ENCODE assay signal across 17 cellular contexts in genomic region chr1:212551929-212552328, GRCh38. TPM values are rescaled to one million over a fixed set of nuclear protein-coding genes. Genes with fewer than 3 reads are reported as not detected.
DNase-seq lines count a peak whose midpoint lies in the region; ATAC-seq, FAIRE-seq and TF ChIP-seq lines count a peak whose summit lies in the region.
"Had no signal": no experiment of that assay in that cellular context is flagged by ENCODE, and none has a peak within 500 bp of the region (broad histone marks: within the 10 kb centered on the region; RNA-seq: fewer than 3 reads in every experiment).

No MANE protein-coding gene starts in this region.

- CTCF ChIA-PET in HepG2 (lab: Yijun Ruan, JAX; ENCODE audit: low intra/inter-chr PET ratio, low total read pairs), result no interaction called here
- CTCF ChIA-PET in K562 (lab: Yijun Ruan, JAX; ENCODE audit: low intra/inter-chr PET ratio), result no interaction called here

- WGBS in HepG2 (ENCODE audit: low lambda C conversion rate), result 11% methylated on average over 4 of the region's 4 CpGs
- 71% methylated on average over 4 of the region's 4 CpGs for WGBS in right lobe of liver (ENCODE audit: insufficient coverage, low coverage, low lambda C conversion rate, missing lambda C conversion rate)
- WGBS in K562 (ENCODE audit: insufficient coverage, low coverage, missing lambda C conversion rate), result 11% methylated on average over 4 of the region's 4 CpGs

- in situ Hi-C loops in HepG2 (cut with HindIII; ENCODE audit: extremely low pct_ligation_motif_present, low pct_unique_long_range_greater_than_20kb) (no loop called here), K562 (cut with MboI) (no loop called here)

- ATAC-seq in HepG2 (no peak), right lobe of liver (no peak), K562 (no peak)

- FAIRE-seq in HepG2 (lab: Jason Lieb, UNC), result no peak
- no peak for FAIRE-seq in K562 (lab: Jason Lieb, UNC)
- FAIRE-seq: GM12891, GM18507 had no signal

- POLR2A ChIA-PET in HepG2 (lab: Yijun Ruan, JAX), result no interaction called here
- POLR2A ChIA-PET in K562 (lab: Yijun Ruan, JAX), result interaction anchor here (0.7 kb wide), 1 partner anchor 60 kb away, joined by 3 read pairs; no protein-coding TSS in a partner anchor

- no peak overlapping the region for H2AFZ ChIP-seq in HepG2 (ENCODE audit: low read length)
- no peak overlapping the region for H2AFZ ChIP-seq in K562 (ENCODE audit: low read depth, low read length)
- H2AFZ ChIP-seq: GM23338 had no signal

- H4K20me1 ChIP-seq in HepG2 (ENCODE audit: insufficient read depth, low read length) (no peaks in the 10 kb centered on the region), K562 (replicated peaks; ENCODE audit: control insufficient read depth, insufficient read depth, low read length) (no peaks in the 10 kb centered on the region)

- no peak overlapping the region for H3K27ac ChIP-seq in HepG2 (ENCODE audit: extremely low read length, insufficient read depth, low read length)
- H3K27ac ChIP-seq in right lobe of liver, result no peak overlapping the region
- H3K27ac ChIP-seq in K562 (ENCODE audit: extremely low read depth, low read depth, low read length), result no peak overlapping the region
- no peak overlapping the region for H3K27ac ChIP-seq in iPS-18a (ENCODE audit: low read length)

- no peak for TF ChIP-seq RAD21 in HepG2 (CRISPR knock-in tag; IDR thresholded peaks at IDR 0.05)
- TF ChIP-seq RAD21 in K562 (CRISPR knock-in tag; conservative IDR thresholded peaks at IDR 0.05 in 1 of 2, IDR thresholded peaks at IDR 0.05 in 1 of 2), result no peak

- no peaks in the 10 kb centered on the region for H3K9me1 ChIP-seq in K562 (ENCODE audit: control insufficient read depth, insufficient read depth, low read length)

- intact Hi-C loops in HepG2 (cut with micrococcal nuclease; ENCODE audit: unreplicated experiment), result no loop called here
- intact Hi-C loops in right lobe of liver (cut with DNase I), result no loop called here
- intact Hi-C loops in K562 (cut with micrococcal nuclease), result no loop called here

- no peak overlapping the region for H3K4me3 ChIP-seq in HepG2 (replicated peaks in 1 of 3; ENCODE audit: insufficient read depth in 1 of 3, low read depth in 2 of 3, low read length in 3 of 3)
- no peak overlapping the region for H3K4me3 ChIP-seq in right lobe of liver
- H3K4me3 ChIP-seq in K562, result no peak overlapping the region
- H3K4me3 ChIP-seq in iPS-18a (ENCODE audit: low read length), result peak overlapping the region; percentile 9
- H3K4me3 ChIP-seq: GM23338, HAP-1 had no signal

- no peaks in the 10 kb centered on the region for H3K9me3 ChIP-seq in HepG2 (ENCODE audit: low read length)
- no peaks in the 10 kb centered on the region for H3K9me3 ChIP-seq in right lobe of liver
- no peaks in the 10 kb centered on the region for H3K9me3 ChIP-seq in K562 (replicated peaks; ENCODE audit: control insufficient read depth, insufficient read depth, low read depth, low read length)
- H3K9me3 ChIP-seq in iPS-18a (ENCODE audit: control insufficient read depth, low read depth, low read length), result no peaks in the 10 kb centered on the region
- H3K9me3 ChIP-seq: HAP-1 had no signal

- TF ChIP-seq CTCF in HepG2 (CRISPR knock-in tag; IDR thresholded peaks at IDR 0.05) (no peak), right lobe of liver (IDR thresholded peaks at IDR 0.05) (no peak), K562 (IDR thresholded peaks at IDR 0.05 in 2 of 3, conservative IDR thresholded peaks at IDR 0.05 in 1 of 3; ENCODE audit: insufficient read depth in 2 of 3, low read depth in 1 of 3, low read length in 3 of 3) (no peak)

- no peak for DNase-seq in HepG2 (ENCODE audit: low spot score)
- no peak for DNase-seq in right lobe of liver
- no peak for DNase-seq in K562 (ENCODE audit: extremely low read depth in 1 of 4, low spot score in 3 of 4)
- DNase-seq in 8988T, result no peak
- DNase-seq in activated T-cell treated with anti-CD3 and anti-CD28 coated beads for 4 hours, result no peak
- DNase-seq: C1 segment of cervical spinal cord; Calu3; CD4-positive, alpha-beta memory T cell; COR-L47; DMS53; DMS79 treated with DMSO at 0.1 percent for 48 hours; GF-D8 had no signal

- no TSS peak for BruUV-seq in HepG2 (replicated peaks; lab: Mats Ljungman, UMichigan)
- BruUV-seq in K562 (replicated peaks; lab: Mats Ljungman, UMichigan), result no TSS peak

- H3K9ac ChIP-seq in HepG2 (ENCODE audit: insufficient read depth, low read depth, low read length), result no peak overlapping the region
- no peak overlapping the region for H3K9ac ChIP-seq in K562 (ENCODE audit: insufficient read depth in 1 of 2, low read depth in 2 of 2, low read length in 2 of 2)
- H3K9ac ChIP-seq in iPS-18a (ENCODE audit: low read length), result no peak overlapping the region

- no peak for TF ChIP-seq POLR2A in HepG2 (IDR thresholded peaks at IDR 0.05; ENCODE audit: insufficient read depth in 1 of 2, low read depth in 2 of 2, low read length in 2 of 2)
- no peak for TF ChIP-seq POLR2A in right lobe of liver (IDR thresholded peaks at IDR 0.05)
- no peak for TF ChIP-seq POLR2A in K562 (conservative IDR thresholded peaks at IDR 0.05)

- H3K27me3 ChIP-seq in HepG2 (ENCODE audit: control insufficient read depth in 1 of 2, insufficient read depth in 2 of 2, low read length in 2 of 2) (peaks cover 0 to 4% of the 10 kb centered on the region in 2 experiments; a peak in 2 of 5 replicates), right lobe of liver (no peaks in the 10 kb centered on the region), K562 (ENCODE audit: control insufficient read depth in 2 of 2, insufficient read depth in 2 of 2, low read length in 2 of 2) (peaks cover 3% of the 10 kb centered on the region in 2 experiments; a peak in 3 of 5 replicates), iPS-18a (ENCODE audit: control insufficient read depth, insufficient read depth, low read length) (peaks cover 5% of the 10 kb centered on the region)

- H3K79me2 ChIP-seq in HepG2 (ENCODE audit: insufficient read depth, low read length), result no peaks in the 10 kb centered on the region
- H3K79me2 ChIP-seq in K562 (ENCODE audit: control insufficient read depth, insufficient read depth, low read length), result no peaks in the 10 kb centered on the region

- H3K4me2 ChIP-seq in HepG2 (ENCODE audit: low read depth, low read length) (no peak overlapping the region), K562 (ENCODE audit: insufficient read depth, low read length) (no peak overlapping the region)
- H3K4me2 ChIP-seq: GM23338 had no signal

- H3K36me3 ChIP-seq in HepG2 (replicated peaks in 1 of 2; ENCODE audit: control insufficient read depth in 1 of 2, insufficient read depth in 2 of 2, low read length in 2 of 2) (no peaks in the 10 kb centered on the region), right lobe of liver (no peaks in the 10 kb centered on the region), K562 (ENCODE audit: control insufficient read depth, insufficient read depth, low read length) (no peaks in the 10 kb centered on the region), iPS-18a (ENCODE audit: control insufficient read depth, low read depth, low read length) (no peaks in the 10 kb centered on the region)
- H3K36me3 ChIP-seq: HAP-1 had no signal

- TF ChIP-seq EP300 in HepG2 (IDR thresholded peaks at IDR 0.05; ENCODE audit: low read depth in 2 of 2, low read length in 2 of 2) (no peak), HepG2 (CRISPR knock-in tag; IDR thresholded peaks at IDR 0.05; ENCODE audit: borderline replicate concordance) (no peak), K562 (IDR thresholded peaks at IDR 0.05; ENCODE audit: low read length) (no peak)

- H3K4me1 ChIP-seq in HepG2 (ENCODE audit: insufficient read depth, low read length) (no peaks in the 10 kb centered on the region), right lobe of liver (no peaks in the 10 kb centered on the region), K562 (replicated peaks in 1 of 2; ENCODE audit: control insufficient read depth in 2 of 2, insufficient read depth in 2 of 2, low read length in 2 of 2) (no peaks in the 10 kb centered on the region), iPS-18a (ENCODE audit: control insufficient read depth, low read depth, low read length) (peaks cover 22% of the 10 kb centered on the region)

RNA-seq across cellular contexts. Expression of gene ATF3, which starts 56.6 kb away (rescaled TPM):
- total RNA-seq in HepG2 (2016; rRNA removed; fragmentation: Illumina TruSeq; extraction: Trizol) (3.6 and 5.0 TPM in 2 replicates), right lobe of liver (10 to 100 TPM in 5 of 6 experiments, 1 to 10 TPM in 1; 3.7 to 77.2 (median 15.1) TPM), K562 (2014; rRNA removed) (17.2 and 19.8 TPM in 2 replicates), K562 (2014; rRNA removed; fragmentation: Illumina TruSeq; extraction: Trizol) (25.9 and 32.7 TPM in 2 replicates), K562 (2015; rRNA removed; fragmentation: Illumina TruSeq; extraction: Trizol) (2.9 and 3.5 TPM in 2 replicates), K562 (2021) (21.8 and 27.6 TPM in 2 replicates)
- 1.9 and 2.6 TPM in 2 replicates for total RNA-seq in HepG2 (2016; cell fraction: cytosol; rRNA removed; fragmentation: Illumina TruSeq; extraction: Trizol; ENCODE audit: low read depth)
- total RNA-seq in HepG2 (2016; cell fraction: insoluble cytoplasmic fraction; rRNA removed; fragmentation: Illumina TruSeq; extraction: Trizol), result 3.0 and 5.9 TPM in 2 replicates
- 3.1 and 3.3 TPM in 2 replicates for total RNA-seq in HepG2 (2016; cell fraction: membrane; rRNA removed; fragmentation: Illumina TruSeq; extraction: Trizol)
- total RNA-seq in HepG2 (2016; cell fraction: nucleus; rRNA removed; fragmentation: Illumina TruSeq; extraction: Trizol), result 8.8 and 10.0 TPM in 2 replicates
- polyA plus RNA-seq in HepG2 (2011; rRNA removed) (13.0 and 16.4 TPM in 2 replicates), K562 (2011; rRNA removed) (12.0 and 13.2 TPM in 2 replicates), K562 (2014; fragmentation: Illumina TruSeq; extraction: Trizol) (27.6 and 32.0 TPM in 2 replicates), K562 (2014; fragmentation: Nextera tagmentation; extraction: Ambion mirVana) (1 to 10 TPM; 6.1 to 6.8 TPM), K562 (2014; rRNA removed) (26.2 and 28.2 TPM in 2 replicates)
- 8.2 and 12.1 TPM in 2 replicates for polyA plus RNA-seq in HepG2 (2011; cell fraction: cytosol; rRNA removed)
- 25.9 and 26.8 TPM in 2 replicates for polyA plus RNA-seq in HepG2 (2011; cell fraction: nucleus; rRNA removed)
- polyA plus RNA-seq in HepG2 (2012), result 11.7 and 51.2 TPM in 2 replicates
- 1.0 and 1.1 TPM in 2 replicates for polyA plus RNA-seq in HepG2 (2016; cell fraction: cytosol; fragmentation: Illumina TruSeq; extraction: Trizol; ENCODE audit: low read depth)
- polyA plus RNA-seq in HepG2 (2016; cell fraction: insoluble cytoplasmic fraction; fragmentation: Illumina TruSeq; extraction: Trizol; ENCODE audit: low read depth), result 4.8 and 6.8 TPM in 2 replicates
- 1.8 and 2.5 TPM in 2 replicates for polyA plus RNA-seq in HepG2 (2016; cell fraction: membrane; fragmentation: Illumina TruSeq; extraction: Trizol; ENCODE audit: low read depth)
- 13.0 and 17.6 TPM in 2 replicates for polyA plus RNA-seq in HepG2 (2016; cell fraction: nucleus; fragmentation: Illumina TruSeq; extraction: Trizol; ENCODE audit: insufficient read depth, low read depth)
- 17.2 and 17.6 TPM in 2 replicates for polyA minus RNA-seq in HepG2 (2011; rRNA and poly(A)+ RNA removed; ENCODE audit: low replicate concordance)
- 5.8 and 9.3 TPM in 2 replicates for polyA minus RNA-seq in HepG2 (2011; cell fraction: cytosol; rRNA and poly(A)+ RNA removed)
- polyA minus RNA-seq in HepG2 (2011; cell fraction: nucleus; rRNA and poly(A)+ RNA removed), result 30.1 and 52.5 TPM in 2 replicates
- 31.4 and 31.5 TPM in 2 replicates for total RNA-seq in K562 (2011; cell fraction: chromatin; rRNA removed; ENCODE audit: low replicate concordance)
- total RNA-seq in K562 (2011; cell fraction: nucleolus; rRNA removed), result 21.5 and 24.3 TPM in 2 replicates
- total RNA-seq in K562 (2011; cell fraction: nucleoplasm; rRNA removed), result 32.1 and 39.3 TPM in 2 replicates
- 5.6 and 9.8 TPM in 2 replicates for polyA plus RNA-seq in K562 (2011; cell fraction: cytosol; rRNA removed)
- polyA plus RNA-seq in K562 (2011; cell fraction: nucleus; rRNA removed), result 15.2 and 16.0 TPM in 2 replicates
- polyA plus RNA-seq in K562 (2012), result 10.8 and 39.2 TPM in 2 replicates
- polyA minus RNA-seq in K562 (2011; rRNA and poly(A)+ RNA removed), result 12.2 and 14.3 TPM in 2 replicates
- 4.9 and 7.1 TPM in 2 replicates for polyA minus RNA-seq in K562 (2011; cell fraction: cytosol; rRNA and poly(A)+ RNA removed)
- polyA minus RNA-seq in K562 (2011; cell fraction: nucleus; rRNA and poly(A)+ RNA removed), result 14.4 and 22.3 TPM in 2 replicates
